8 cellular contexts compared by ENCODE assay signal in the genomic region with DNA sequence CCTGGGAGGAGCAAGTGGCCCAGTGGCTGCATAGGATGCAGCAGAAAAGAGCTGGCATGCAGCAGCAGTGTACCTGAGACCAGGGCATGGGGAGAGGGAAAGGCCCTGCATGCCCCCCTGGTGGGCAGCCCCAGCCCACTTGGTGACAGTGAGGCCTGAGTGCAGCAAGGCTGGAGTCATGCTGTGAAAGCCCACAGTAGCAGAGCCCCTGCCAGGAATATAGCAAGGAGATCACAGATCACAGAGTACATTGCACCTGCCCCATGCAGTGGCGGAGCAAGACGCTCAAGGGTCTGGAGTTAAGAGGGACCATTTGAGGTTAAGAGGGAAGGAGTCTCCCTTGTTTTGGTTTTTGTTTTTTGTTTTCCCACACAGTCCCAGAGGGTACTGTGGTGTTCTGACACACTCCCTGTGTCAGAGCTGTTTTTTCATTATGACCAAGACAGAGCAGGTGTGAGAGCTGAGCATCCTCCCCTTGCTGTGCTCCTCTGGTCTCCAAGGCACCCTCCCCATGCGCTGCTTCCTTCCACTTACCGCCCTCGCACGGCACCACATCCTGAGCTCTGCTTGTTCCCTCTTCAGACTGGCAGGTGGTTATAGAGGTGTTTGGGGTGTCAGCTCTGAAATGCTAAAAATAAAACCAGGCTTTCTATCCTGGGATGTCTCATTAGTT.
A peak's percentile ranks its signal among the peaks of the same experiment; 100 is the strongest.
DNase-seq lines count a peak whose midpoint lies in the region; ATAC-seq and TF ChIP-seq lines count a peak whose summit lies in the region.

No MANE protein-coding gene starts in this region.

- H4K20me1 ChIP-seq in smooth muscle cell (ENCODE audit: low read depth) = no peaks in the 10 kb centered on the region

- WGBS in smooth muscle cell (ENCODE audit: low lambda C conversion rate) = 81% methylated on average over 6 of the region's 6 CpGs

- H3K4me3 ChIP-seq in smooth muscle cell = no peak overlapping the region

- DNase-seq in NK-92 treated with Interleukin-12 subunit alpha and Interleukin-12 subunit beta, amount 100 ng/mL, for 24 hours (lab: John Stamatoyannopoulos, UW) = peak; percentile 55
- DNase-seq in NK-92 (lab: John Stamatoyannopoulos, UW; ENCODE audit: unreplicated experiment) = no peak
- DNase-seq in activated CD4-positive, alpha-beta T cell treated with anti-CD3 and anti-CD28 coated beads for 1 hour = peak; percentile 34
- DNase-seq in effector memory CD8-positive, alpha-beta T cell = peak; percentile 74 to 77 (median 76)
- DNase-seq in stimulated activated CD8-positive, alpha-beta memory T cell treated with anti-CD3 and anti-CD28 coated beads, Interleukin-15, amount 100 ng/mL, for 48 hours (ENCODE audit: low read depth in 2 of 2) = peak; percentile 67 to 71
- DNase-seq in NCI-H146 treated with DMSO at 0.1 percent for 48 hours (lab: John Stamatoyannopoulos, UW; ENCODE audit: unreplicated experiment) = no peak
- no peak for DNase-seq in smooth muscle cell (lab: John Stamatoyannopoulos, UW; ENCODE audit: unreplicated experiment)

- H3K36me3 ChIP-seq in smooth muscle cell (ENCODE audit: low read depth) = no peaks in the 10 kb centered on the region

- H3K27me3 Mint-ChIP-seq in effector memory CD8-positive, alpha-beta T cell = no peaks in the 10 kb centered on the region

- no peak overlapping the region for H2AFZ ChIP-seq in smooth muscle cell (ENCODE audit: low read depth)

- no peaks in the 10 kb centered on the region for H3F3A ChIP-seq in smooth muscle cell (ENCODE audit: low read depth)

- TF ChIP-seq CTCF in smooth muscle cell (IDR thresholded peaks at IDR 0.05; ENCODE audit: borderline replicate concordance, insufficient read depth, poor library complexity, severe bottlenecking) = no peak

- H3K27ac Mint-ChIP-seq in effector memory CD8-positive, alpha-beta T cell = peak overlapping the region; percentile 91 to 96

- no peak overlapping the region for H3K27ac ChIP-seq in smooth muscle cell (ENCODE audit: low read depth)

- peak; percentile 91 for ATAC-seq in HG03175 (IDR thresholded peaks at IDR 0.05; ENCODE audit: unreplicated experiment)
- peak; percentile 95 for ATAC-seq in effector memory CD8-positive, alpha-beta T cell (replicated peaks)

- no peaks in the 10 kb centered on the region for H3K4me1 ChIP-seq in smooth muscle cell (ENCODE audit: low read depth)

- H3K4me1 Mint-ChIP-seq in effector memory CD8-positive, alpha-beta T cell (ENCODE audit: low read depth in 2 of 2) = peaks cover 36 to 51% of the 10 kb centered on the region in 2 donors

- H3K79me2 ChIP-seq in smooth muscle cell (ENCODE audit: low read depth) = no peaks in the 10 kb centered on the region

- no peak overlapping the region for H3K9ac ChIP-seq in smooth muscle cell (ENCODE audit: low read depth)

- no peaks in the 10 kb centered on the region for H3K9me3 ChIP-seq in smooth muscle cell (replicated peaks; ENCODE audit: low read depth)

- no peaks in the 10 kb centered on the region for H3K27me3 ChIP-seq in smooth muscle cell (ENCODE audit: low read depth)

- peak overlapping the region; percentile 95 to 97 for H3K4me3 Mint-ChIP-seq in effector memory CD8-positive, alpha-beta T cell

- H3K4me2 ChIP-seq in smooth muscle cell = no peak overlapping the region

- H3K36me3 Mint-ChIP-seq in effector memory CD8-positive, alpha-beta T cell (ENCODE audit: insufficient read depth) = peaks cover 4% of the 10 kb centered on the region

- H3K9me3 Mint-ChIP-seq in effector memory CD8-positive, alpha-beta T cell = no peaks in the 10 kb centered on the region

Comparison
In these comparisons a context has a peak if more than half of its experiments do, and no peak if none do; other contexts are left out.
1. DNase-seq: peak in NK-92 treated with Interleukin-12 subunit alpha and Interleukin-12 subunit beta, amount 100 ng/mL, for 24 hours (single experiment), activated CD4-positive, alpha-beta T cell treated with anti-CD3 and anti-CD28 coated beads for 1 hour (single experiment), effector memory CD8-positive, alpha-beta T cell (3 of 3) and stimulated activated CD8-positive, alpha-beta memory T cell treated with anti-CD3 and anti-CD28 coated beads, Interleukin-15, amount 100 ng/mL, for 48 hours (2 of 2); none in NK-92 (single experiment), NCI-H146 treated with DMSO at 0.1 percent for 48 hours (single experiment) and smooth muscle cell (single experiment).